ENCODE assay signal across 8 cellular contexts in the genomic region with DNA sequence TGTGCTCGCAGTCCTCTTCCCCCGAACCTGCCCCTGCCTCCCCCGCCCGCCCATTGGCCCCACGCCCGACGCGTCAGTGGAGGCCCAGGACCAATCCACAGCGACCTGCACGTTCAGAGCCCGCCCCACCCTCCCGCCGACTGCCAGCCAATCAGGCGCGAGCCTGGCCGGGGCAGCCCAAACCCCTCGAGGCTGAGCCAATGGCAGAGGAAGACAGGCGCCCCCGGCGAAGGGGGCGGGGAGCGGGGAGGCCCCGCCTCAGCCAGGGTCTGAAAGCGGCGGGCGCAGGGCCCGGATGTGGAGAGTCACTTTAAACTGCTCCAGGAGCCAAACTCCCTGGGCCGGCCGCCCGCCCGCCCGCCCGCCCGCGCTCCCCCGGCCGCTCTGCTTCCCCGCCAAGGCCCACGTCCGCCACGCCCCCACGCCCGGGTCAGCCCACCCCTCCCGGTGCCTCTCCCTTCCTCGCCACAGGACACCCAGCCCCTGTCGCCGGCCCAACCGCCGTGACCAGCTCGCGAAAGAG. TPM values are rescaled to one million over a fixed set of nuclear protein-coding genes. Genes with fewer than 3 reads are reported as not detected.
DNase-seq lines count a peak whose midpoint lies in the region; ATAC-seq, FAIRE-seq and TF ChIP-seq lines count a peak whose summit lies in the region.

No MANE protein-coding gene starts in this region.

- no peaks in the 10 kb centered on the region for H3K27me3 ChIP-seq in naive thymus-derived CD4-positive, alpha-beta T cell (ENCODE audit: control insufficient read depth in 2 of 2, insufficient read depth in 2 of 2, low read length in 2 of 2)

- FAIRE-seq in RCC 7860 (lab: Jason Lieb, UNC): no peak

- peak overlapping the region; percentile 82 for H3K4me3 ChIP-seq in fibroblast of mammary gland (ENCODE audit: control insufficient read depth, low read depth, low read length)
- peak overlapping the region; percentile 86 for H3K4me3 ChIP-seq in naive thymus-derived CD4-positive, alpha-beta T cell (ENCODE audit: low read length)

- peaks cover 0 to 7% (median 2%) of the 10 kb centered on the region in 3 experiments for H3K36me3 ChIP-seq in naive thymus-derived CD4-positive, alpha-beta T cell (ENCODE audit: control insufficient read depth in 2 of 3, insufficient read depth in 3 of 3, low read length in 3 of 3)

- peak overlapping the region; percentile 85 to 98 (median 90) for H3K4me3 Mint-ChIP-seq in naive thymus-derived CD4-positive, alpha-beta T cell
- H3K4me3 Mint-ChIP-seq in stimulated activated effector memory CD8-positive, alpha-beta T cell treated with anti-CD3 and anti-CD28 coated beads, Interleukin-12 subunit alpha, Interleukin-12 subunit beta, amount 100 ng/mL, for 72 hours: peak overlapping the region; percentile 92

- H3K9me3 ChIP-seq in naive thymus-derived CD4-positive, alpha-beta T cell (ENCODE audit: control insufficient read depth in 2 of 3, low read length in 3 of 3): no peaks in the 10 kb centered on the region

- CTCF ChIA-PET in naive thymus-derived CD4-positive, alpha-beta T cell (lab: Charles Lee): no interaction called here

- H3K9me3 Mint-ChIP-seq in naive thymus-derived CD4-positive, alpha-beta T cell: peaks cover 0 to 4% (median 0%) of the 10 kb centered on the region in 11 donors
- no peaks in the 10 kb centered on the region for H3K9me3 Mint-ChIP-seq in stimulated activated effector memory CD8-positive, alpha-beta T cell treated with anti-CD3 and anti-CD28 coated beads, Interleukin-12 subunit alpha, Interleukin-12 subunit beta, amount 100 ng/mL, for 72 hours

- peak overlapping the region; percentile 91 for H3K27ac ChIP-seq in naive thymus-derived CD4-positive, alpha-beta T cell (ENCODE audit: low read depth, low read length)

- H3K4me1 Mint-ChIP-seq in naive thymus-derived CD4-positive, alpha-beta T cell: peaks cover 14 to 32% (median 28%) of the 10 kb centered on the region in 7 donors
- peaks cover 20% of the 10 kb centered on the region for H3K4me1 Mint-ChIP-seq in stimulated activated effector memory CD8-positive, alpha-beta T cell treated with anti-CD3 and anti-CD28 coated beads, Interleukin-12 subunit alpha, Interleukin-12 subunit beta, amount 100 ng/mL, for 72 hours

- H3K36me3 Mint-ChIP-seq in naive thymus-derived CD4-positive, alpha-beta T cell: no peaks in the 10 kb centered on the region
- peaks cover 20% of the 10 kb centered on the region for H3K36me3 Mint-ChIP-seq in stimulated activated effector memory CD8-positive, alpha-beta T cell treated with anti-CD3 and anti-CD28 coated beads, Interleukin-12 subunit alpha, Interleukin-12 subunit beta, amount 100 ng/mL, for 72 hours

- DNase-seq in DMS79 treated with DMSO at 0.1 percent for 48 hours (lab: John Stamatoyannopoulos, UW) (peak; percentile 94), GOT3 (lab: John Stamatoyannopoulos, UW) (peak; percentile 97), Kasumi-1 (lab: John Stamatoyannopoulos, UW) (peak; percentile 93 to 97), RCC 7860 (ENCODE audit: low spot score) (peak; percentile 95), fibroblast of mammary gland (ENCODE audit: low read depth) (peak; percentile 98)
- DNase-seq in activated T-helper 1 cell treated with anti-CD3 and anti-CD28 coated beads, Interleukin-2, amount 50 U/mL, for 16 hours (ENCODE audit: low read depth in 1 of 2, low spot score in 1 of 2): peak; percentile 98 to 99
- peak; percentile 95 to 99 (median 97) for DNase-seq in naive thymus-derived CD4-positive, alpha-beta T cell
- DNase-seq in stimulated activated effector memory CD8-positive, alpha-beta T cell treated with anti-CD3 and anti-CD28 coated beads, Interleukin-12 subunit alpha, Interleukin-12 subunit beta, amount 100 ng/mL, for 72 hours (ENCODE audit: low spot score in 2 of 2): peak; percentile 91 to 95

- POLR2A ChIA-PET in naive thymus-derived CD4-positive, alpha-beta T cell (lab: Charles Lee): interaction anchor here (1.3 to 2.3 kb wide), 3 partner anchors 61 to 169 kb away, joined by 4 to 39 read pairs (median 9); partner anchors contain the start of genes POLR2D and UGGT1

- peaks cover 0 to 14% of the 10 kb centered on the region in 2 donors for H3K4me1 ChIP-seq in naive thymus-derived CD4-positive, alpha-beta T cell (ENCODE audit: control insufficient read depth in 2 of 2, insufficient read depth in 2 of 2, low read length in 2 of 2)

- no peak for TF ChIP-seq CTCF in fibroblast of mammary gland (conservative IDR thresholded peaks at IDR 0.05; ENCODE audit: control insufficient read depth, insufficient read depth, low read depth, low read length)

- peak overlapping the region in 7 of 9 donors; percentile 42 to 93 (median 87) for H3K27ac Mint-ChIP-seq in naive thymus-derived CD4-positive, alpha-beta T cell
- H3K27ac Mint-ChIP-seq in stimulated activated effector memory CD8-positive, alpha-beta T cell treated with anti-CD3 and anti-CD28 coated beads, Interleukin-12 subunit alpha, Interleukin-12 subunit beta, amount 100 ng/mL, for 72 hours: peak overlapping the region; percentile 62

- peaks cover 0 to 13% (median 0%) of the 10 kb centered on the region in 5 donors for H3K27me3 Mint-ChIP-seq in naive thymus-derived CD4-positive, alpha-beta T cell

- peak; percentile 88 for ATAC-seq in naive thymus-derived CD4-positive, alpha-beta T cell
- peak; percentile 91 for ATAC-seq in stimulated activated effector memory CD8-positive, alpha-beta T cell treated with anti-CD3 and anti-CD28 coated beads, Interleukin-12 subunit alpha, Interleukin-12 subunit beta, amount 100 ng/mL, for 72 hours

- intact Hi-C loops in naive thymus-derived CD4-positive, alpha-beta T cell (cut with micrococcal nuclease): loop anchor here (1.0 to 10.0 kb wide), 9 partner anchors 145 to 1370 kb away; partner anchors contain the start of genes MAP3K2 (in 2 of the 2), SFT2D3 (in 2 of the 2), GYPC (in 1 of the 2) and IWS1 (in 1 of the 2)

RNA-seq across cellular contexts. Expression of gene SAP130, which starts 0.5 kb away (rescaled TPM):
- 10 to 100 TPM; 29.9 to 38.0 (median 30.9) TPM for total RNA-seq in naive thymus-derived CD4-positive, alpha-beta T cell
- 10 to 100 TPM in 1 of 2 donors, 1 to 10 TPM in 1; 6.7 to 17.3 TPM for polyA plus RNA-seq in naive thymus-derived CD4-positive, alpha-beta T cell

Comparison
In these comparisons a context has a peak if more than half of its experiments do, and no peak if none do; other contexts are left out.
1. Peak in every context shown above with its lines: DNase-seq, ATAC-seq, H3K4me3 ChIP-seq and H3K27ac ChIP-seq.